In genomic region chr19:1847348-1847683, GRCh38 we compare ENCODE assay signal across 8 cellular contexts. TPM values are rescaled to one million over a fixed set of nuclear protein-coding genes. Genes with fewer than 3 reads are reported as not detected.
DNase-seq lines count a peak whose midpoint lies in the region; ATAC-seq and TF ChIP-seq lines count a peak whose summit lies in the region.

No MANE protein-coding gene starts in this region.

- H4K20me1 ChIP-seq in Karpas-422 (ENCODE audit: insufficient read depth, low read depth, low read length), result peaks cover 47% of the 10 kb centered on the region

- no peaks in the 10 kb centered on the region for H3K9me3 Mint-ChIP-seq in natural killer cell treated with Interleukin-12 subunit alpha and Interleukin-12 subunit beta and Interleukin-15 and Interleukin-18, amount 100 ng/mL, for 72 hours

- peaks cover 68% of the 10 kb centered on the region for H3K79me2 ChIP-seq in Karpas-422 (ENCODE audit: low read length)

- H3K9me3 ChIP-seq in Karpas-422 (ENCODE audit: low read length), result no peaks in the 10 kb centered on the region

- H3K9me2 ChIP-seq in Karpas-422 (replicated peaks; ENCODE audit: insufficient read depth, low read length), result no peaks in the 10 kb centered on the region

- H3K4me3 ChIP-seq in AG10803 (ENCODE audit: low read length), result peak overlapping the region; percentile 96
- H3K4me3 ChIP-seq in Karpas-422 (ENCODE audit: low read length), result peak overlapping the region; percentile 100
- H3K4me3 ChIP-seq in dorsolateral prefrontal cortex, result peak overlapping the region; percentile 74 to 100 (median 95)

- H3K36me3 ChIP-seq in Karpas-422 (ENCODE audit: insufficient read depth, low read length), result peaks cover 3% of the 10 kb centered on the region; the same call in 1 of the 2 replicates

- H3K27me3 Mint-ChIP-seq in natural killer cell treated with Interleukin-12 subunit alpha and Interleukin-12 subunit beta and Interleukin-15 and Interleukin-18, amount 100 ng/mL, for 72 hours, result no peaks in the 10 kb centered on the region

- intact Hi-C loops in dorsolateral prefrontal cortex (cut with DNase I), result loop anchor here in 1 of 2 donors (10.0 kb wide), 1 partner anchor 1337 kb away; the partner anchor contains the start of gene NCLN

- peak; percentile 20 for DNase-seq in AG10803 (ENCODE audit: low read depth)
- no peak for DNase-seq in Karpas-422
- DNase-seq in dorsolateral prefrontal cortex, result no peak
- DNase-seq in natural killer cell treated with Interleukin-12 subunit alpha and Interleukin-12 subunit beta and Interleukin-15 and Interleukin-18, amount 100 ng/mL, for 72 hours (ENCODE audit: low spot score), result no peak
- DNase-seq in cortex of kidney (lab: John Stamatoyannopoulos, UW), result no peak
- no peak for DNase-seq in NCI-H2107 treated with DMSO at 0.1 percent for 48 hours (lab: John Stamatoyannopoulos, UW; ENCODE audit: unreplicated experiment)

- H3K36me3 Mint-ChIP-seq in natural killer cell treated with Interleukin-12 subunit alpha and Interleukin-12 subunit beta and Interleukin-15 and Interleukin-18, amount 100 ng/mL, for 72 hours, result no peaks in the 10 kb centered on the region

- H3K27ac ChIP-seq in Karpas-422 (ENCODE audit: low read length) (peak overlapping the region; percentile 93), dorsolateral prefrontal cortex (peak overlapping the region in 40 of 59 donors; percentile 18 to 100 (median 100))

- H3K27me3 ChIP-seq in Karpas-422 (ENCODE audit: low read length) (no peaks in the 10 kb centered on the region), dorsolateral prefrontal cortex (no peaks in the 10 kb centered on the region)

- peak overlapping the region; percentile 92 for H3K9ac ChIP-seq in Karpas-422 (ENCODE audit: low read length)

- H2AFZ ChIP-seq in Karpas-422 (ENCODE audit: low read length), result no peak overlapping the region

- H3K4me1 Mint-ChIP-seq in natural killer cell treated with Interleukin-12 subunit alpha and Interleukin-12 subunit beta and Interleukin-15 and Interleukin-18, amount 100 ng/mL, for 72 hours (ENCODE audit: low read depth in 2 of 2), result peaks cover 22 to 43% of the 10 kb centered on the region in 2 donors

- TF ChIP-seq CTCF in AG10803 (conservative IDR thresholded peaks at IDR 0.05; ENCODE audit: low read length), result no peak
- TF ChIP-seq CTCF in dorsolateral prefrontal cortex (IDR thresholded peaks at IDR 0.05 in 54 of 56, conservative IDR thresholded peaks at IDR 0.05 in 2 of 56; ENCODE audit: low read depth in 1 of 56, partially characterized antibody in 56 of 56), result no peak

- peak overlapping the region; percentile 92 to 95 for H3K27ac Mint-ChIP-seq in natural killer cell treated with Interleukin-12 subunit alpha and Interleukin-12 subunit beta and Interleukin-15 and Interleukin-18, amount 100 ng/mL, for 72 hours

- H3K4me3 Mint-ChIP-seq in natural killer cell treated with Interleukin-12 subunit alpha and Interleukin-12 subunit beta and Interleukin-15 and Interleukin-18, amount 100 ng/mL, for 72 hours, result peak overlapping the region; percentile 96

- ATAC-seq in natural killer cell treated with Interleukin-12 subunit alpha and Interleukin-12 subunit beta and Interleukin-15 and Interleukin-18, amount 100 ng/mL, for 72 hours, result no peak
- ATAC-seq in GM18868 (IDR thresholded peaks at IDR 0.05; ENCODE audit: unreplicated experiment) (no peak), GM19351 (IDR thresholded peaks at IDR 0.05; ENCODE audit: unreplicated experiment) (no peak)

- peaks cover 15% of the 10 kb centered on the region for H3K4me1 ChIP-seq in Karpas-422 (ENCODE audit: low read length)

- peak overlapping the region; percentile 99 for H3K4me2 ChIP-seq in Karpas-422 (ENCODE audit: low read depth, low read length, poor library complexity, severe bottlenecking)

RNA-seq across cellular contexts. Expression of gene REXO1, which starts 1.0 kb away (rescaled TPM):
- total RNA-seq in Karpas-422 (2014; rRNA removed; shearing (Covaris generic); ENCODE audit: low replicate concordance), result 15.7 and 16.3 TPM in 2 replicates
- total RNA-seq in dorsolateral prefrontal cortex, result 10 to 100 TPM; 33.1 to 84.1 (median 54.4) TPM
- 100 to 1,000 TPM in 1 of 2 donors, 10 to 100 TPM in 1; 69.1 to 103 TPM for total RNA-seq in natural killer cell treated with Interleukin-12 subunit alpha and Interleukin-12 subunit beta and Interleukin-15 and Interleukin-18, amount 100 ng/mL, for 72 hours

RNA-seq across cellular contexts. Expression of gene KLF16, which starts 16.1 kb away (rescaled TPM):
- total RNA-seq in Karpas-422 (2014; rRNA removed; shearing (Covaris generic); ENCODE audit: low replicate concordance), result 12.8 and 13.2 TPM in 2 replicates
- 10 to 100 TPM; 18.4 to 58.7 (median 34.5) TPM for total RNA-seq in dorsolateral prefrontal cortex
- total RNA-seq in natural killer cell treated with Interleukin-12 subunit alpha and Interleukin-12 subunit beta and Interleukin-15 and Interleukin-18, amount 100 ng/mL, for 72 hours, result 10 to 100 TPM; 18.0 to 49.8 TPM

RNA-seq across cellular contexts. Expression of gene ATP8B3, which starts 35.2 kb away (rescaled TPM):
- 1.0 and 6.0 TPM in 2 replicates for total RNA-seq in Karpas-422 (2014; rRNA removed; shearing (Covaris generic); ENCODE audit: low replicate concordance)
- 1 to 10 TPM in 31 of 120 experiments, under 1 TPM in 87, not detected in 2; 0.11 to 2.1 (median 0.64) TPM for total RNA-seq in dorsolateral prefrontal cortex
- total RNA-seq in natural killer cell treated with Interleukin-12 subunit alpha and Interleukin-12 subunit beta and Interleukin-15 and Interleukin-18, amount 100 ng/mL, for 72 hours, result 1 to 10 TPM; 2.3 to 2.8 TPM

RNA-seq across cellular contexts. Expression of gene ABHD17A, which starts 38.0 kb away (rescaled TPM):
- 52.5 and 110 TPM in 2 replicates for total RNA-seq in Karpas-422 (2014; rRNA removed; shearing (Covaris generic); ENCODE audit: low replicate concordance)
- total RNA-seq in dorsolateral prefrontal cortex, result 100 to 1,000 TPM in 118 of 120 experiments, 10 to 100 TPM in 2; 93.9 to 197 (median 126) TPM
- 100 to 1,000 TPM; 127 to 132 TPM for total RNA-seq in natural killer cell treated with Interleukin-12 subunit alpha and Interleukin-12 subunit beta and Interleukin-15 and Interleukin-18, amount 100 ng/mL, for 72 hours

RNA-seq across cellular contexts. Expression of gene ADAT3, which starts 57.9 kb away (rescaled TPM):
- total RNA-seq in Karpas-422 (2014; rRNA removed; shearing (Covaris generic); ENCODE audit: low replicate concordance), result 1.2 and 5.2 TPM in 2 replicates
- 10 to 100 TPM in 3 of 120 experiments, 1 to 10 TPM in 117; 2.5 to 11.7 (median 5.9) TPM for total RNA-seq in dorsolateral prefrontal cortex
- total RNA-seq in natural killer cell treated with Interleukin-12 subunit alpha and Interleukin-12 subunit beta and Interleukin-15 and Interleukin-18, amount 100 ng/mL, for 72 hours, result 10 to 100 TPM in 1 of 2 donors, 1 to 10 TPM in 1; 7.5 to 13.3 TPM
